12 cellular contexts compared by ENCODE assay signal in the genomic region with DNA sequence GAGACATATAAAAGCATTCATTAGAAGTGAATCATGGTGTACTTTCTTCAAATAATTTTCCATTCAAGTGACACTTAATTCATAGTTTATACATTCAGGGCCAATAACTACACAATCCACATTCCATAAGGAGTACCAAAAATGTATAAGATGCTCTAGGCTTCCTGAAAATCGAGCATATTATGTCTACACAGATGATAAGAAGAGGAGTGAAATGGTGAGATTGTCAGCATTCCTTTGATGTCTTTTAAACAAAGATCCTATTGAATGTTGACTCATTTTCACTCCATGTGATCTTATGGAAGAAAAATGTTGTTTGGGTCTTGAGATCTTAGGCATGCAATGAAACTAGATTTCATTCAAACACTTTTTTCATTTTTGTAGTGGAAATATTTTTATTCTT.
DNase-seq lines count a peak whose midpoint lies in the region; ATAC-seq, FAIRE-seq and TF ChIP-seq lines count a peak whose summit lies in the region.
"Had no signal": no experiment of that assay in that cellular context is flagged by ENCODE, and none has a peak within 500 bp of the region (broad histone marks: within the 10 kb centered on the region; RNA-seq: fewer than 3 reads in every experiment).

No MANE protein-coding gene starts in this region.

- no peaks in the 10 kb centered on the region for H3K36me3 Mint-ChIP-seq in effector memory CD8-positive, alpha-beta T cell (ENCODE audit: insufficient read depth)

- H3K27ac Mint-ChIP-seq in effector memory CD8-positive, alpha-beta T cell, result no peak overlapping the region

- TF ChIP-seq EP300 in A549 (IDR thresholded peaks at IDR 0.05) (peak; percentile 89 to 95; a peak in 4 of 5 replicates), gastroesophageal sphincter (IDR thresholded peaks at IDR 0.05) (no peak)

- TF ChIP-seq POLR2A in A549 (IDR thresholded peaks at IDR 0.05; ENCODE audit: low read length) (no peak), gastroesophageal sphincter (IDR thresholded peaks at IDR 0.05) (no peak)

- no peaks in the 10 kb centered on the region for H3K27me3 Mint-ChIP-seq in effector memory CD8-positive, alpha-beta T cell

- no peak overlapping the region for H3K4me3 Mint-ChIP-seq in effector memory CD8-positive, alpha-beta T cell

- DNase-seq in A549 (ENCODE audit: low read depth in 1 of 2, low spot score in 1 of 2), result peak; percentile 18 to 78
- peak; percentile 87 for DNase-seq in HS-27A (ENCODE audit: low read depth)
- peak; percentile 93 for DNase-seq in astrocyte of the spinal cord (ENCODE audit: low read depth, low spot score)
- peak; percentile 97 for DNase-seq in iris pigment epithelial cell (ENCODE audit: low read depth)
- DNase-seq in effector memory CD8-positive, alpha-beta T cell, result no peak
- DNase-seq in NCI-H748 (lab: John Stamatoyannopoulos, UW; ENCODE audit: unreplicated experiment), result no peak
- DNase-seq in KBM-7, result no peak
- DNase-seq: NCI-H345, right cardiac atrium, Right ventricle myocardium superior had no signal

- H3K36me3 ChIP-seq in gastroesophageal sphincter, result no peaks in the 10 kb centered on the region
- H3K36me3 ChIP-seq: thoracic aorta had no signal

- peak; percentile 98 for FAIRE-seq in A549 (lab: Jason Lieb, UNC)

- H3K4me3 ChIP-seq in A549, result no peak overlapping the region
- H3K4me3 ChIP-seq in astrocyte of the spinal cord (ENCODE audit: low read depth, low read length), result no peak overlapping the region
- no peak overlapping the region for H3K4me3 ChIP-seq in gastroesophageal sphincter
- H3K4me3 ChIP-seq: thoracic aorta had no signal

- ATAC-seq in A549 (peak; percentile 73 to 91), gastroesophageal sphincter (no peak)
- ATAC-seq in effector memory CD8-positive, alpha-beta T cell (replicated peaks), result no peak
- ATAC-seq: right cardiac atrium had no signal

- H3K27me3 ChIP-seq in gastroesophageal sphincter, result no peaks in the 10 kb centered on the region

- no peaks in the 10 kb centered on the region for H3K4me1 Mint-ChIP-seq in effector memory CD8-positive, alpha-beta T cell (ENCODE audit: low read depth in 2 of 2)

- H3K9me3 ChIP-seq in A549 (peaks cover 24% of the 10 kb centered on the region; the same call in 2 of the 3 replicates), gastroesophageal sphincter (no peaks in the 10 kb centered on the region)
- H3K9me3 ChIP-seq: thoracic aorta had no signal

- peak overlapping the region; percentile 58 for H3K4me2 ChIP-seq in A549

- POLR2A ChIA-PET in A549 (lab: Yijun Ruan, JAX), result no interaction called here

- in situ Hi-C loops in astrocyte of the spinal cord (cut with HindIII; ENCODE audit: low sequenced_read_pairs), result no loop called here
- in situ Hi-C loops in KBM-7 (cut with MboI; ENCODE audit: low pct_unique_long_range_greater_than_20kb, low sequenced_read_pairs), result no loop called here

- CTCF ChIA-PET in A549 (lab: Yijun Ruan, JAX), result no interaction called here

- H3K4me1 ChIP-seq in A549, result peaks cover 20% of the 10 kb centered on the region
- H3K4me1 ChIP-seq in gastroesophageal sphincter, result no peaks in the 10 kb centered on the region

- TF ChIP-seq RAD21 in A549 (conservative IDR thresholded peaks at IDR 0.05 in 1 of 2, IDR thresholded peaks at IDR 0.05 in 1 of 2), result peak; percentile 35 to 61; a peak in 4 of 5 replicates

- H3K27ac ChIP-seq in A549 (peak overlapping the region; percentile 72 to 84; a peak in 4 of 6 replicates), gastroesophageal sphincter (no peak overlapping the region)
- H3K27ac ChIP-seq: thoracic aorta had no signal

- TF ChIP-seq CTCF in A549 (IDR thresholded peaks at IDR 0.05) (no peak), astrocyte of the spinal cord (IDR thresholded peaks at IDR 0.05; ENCODE audit: low read depth, low read length) (no peak), gastroesophageal sphincter (IDR thresholded peaks at IDR 0.05) (no peak)

- H3K9me3 Mint-ChIP-seq in effector memory CD8-positive, alpha-beta T cell, result peaks cover 2 to 7% of the 10 kb centered on the region in 2 donors

- 3% methylated on average over 1 of the region's 1 CpG for WGBS in A549 (ENCODE audit: missing lambda C conversion rate)
- 6 to 7% methylated on average over 1 of the region's 1 CpG for WGBS in gastroesophageal sphincter (ENCODE audit: low coverage in 1 of 2), 2 donors

TF ChIP-seq in A549, 52 proteins besides CTCF, POLR2A, EP300 and RAD21 (continues in another document):
- TF ChIP-seq HEYL (CRISPR knock-in tag; IDR thresholded peaks at IDR 0.05), result no peak
- no peak for TF ChIP-seq MAFK (IDR thresholded peaks at IDR 0.05; ENCODE audit: partially characterized antibody)
- no peak for TF ChIP-seq TP53 (CRISPR knock-in tag; IDR thresholded peaks at IDR 0.05)
- TF ChIP-seq NPAS2 (CRISPR knock-in tag; IDR thresholded peaks at IDR 0.05; ENCODE audit: borderline replicate concordance), result no peak
- TF ChIP-seq BCL3 (IDR thresholded peaks at IDR 0.05), result peak; percentile 78; the same call in 1 of the 3 replicates
- no peak for TF ChIP-seq RCOR1 (IDR thresholded peaks at IDR 0.05; ENCODE audit: low read depth, low read length)
- TF ChIP-seq SREBF2 (IDR thresholded peaks at IDR 0.05), result no peak
- TF ChIP-seq ATOH8 (CRISPR knock-in tag; IDR thresholded peaks at IDR 0.05; ENCODE audit: low read depth), result no peak
- TF ChIP-seq EHMT2 (IDR thresholded peaks at IDR 0.05; ENCODE audit: low read depth), result no peak
- no peak for TF ChIP-seq ELK1 (IDR thresholded peaks at IDR 0.05; ENCODE audit: low read depth, low read length)
- no peak for TF ChIP-seq ZSCAN20 (CRISPR knock-in tag; IDR thresholded peaks at IDR 0.05)
- TF ChIP-seq FOXS1 (CRISPR knock-in tag; IDR thresholded peaks at IDR 0.05), result no peak
- no peak for TF ChIP-seq REST (IDR thresholded peaks at IDR 0.05)
- peak in 1 of 2 experiments; percentile 66; a peak in 1 of 4 replicates for TF ChIP-seq CEBPB (IDR thresholded peaks at IDR 0.05)
- 0 out of 2 replicates have a peak, but pooled peaks have one; percentile 30 for TF ChIP-seq HES2 (IDR thresholded peaks at IDR 0.05)
- no peak for TF ChIP-seq ZFP36 (IDR thresholded peaks at IDR 0.05; ENCODE audit: borderline replicate concordance, partially characterized antibody)
- no peak for TF ChIP-seq ZC3H11A (IDR thresholded peaks at IDR 0.05)

Comparison
In these comparisons a context has a peak if more than half of its experiments do, and no peak if none do; other contexts are left out.
1. ATAC-seq: peak in A549 (2 of 2); none in gastroesophageal sphincter (single experiment) and effector memory CD8-positive, alpha-beta T cell (single experiment).
2. DNase-seq: peak in A549 (2 of 2), HS-27A (single experiment), astrocyte of the spinal cord (single experiment) and iris pigment epithelial cell (single experiment); none in effector memory CD8-positive, alpha-beta T cell (0 of 3), NCI-H748 (single experiment) and KBM-7 (single experiment).
3. H3K27ac ChIP-seq: peak in A549 (2 of 2); none in gastroesophageal sphincter (0 of 4).